14 cellular contexts compared by ENCODE assay signal in genomic region chr12:108823804-108824203, GRCh38. TPM values are rescaled to one million over a fixed set of nuclear protein-coding genes. Genes with fewer than 3 reads are reported as not detected.
A peak's percentile ranks its signal among the peaks of the same experiment; 100 is the strongest.
DNase-seq lines count a peak whose midpoint lies in the region; ATAC-seq and TF ChIP-seq lines count a peak whose summit lies in the region.
"Had no signal": no experiment of that assay in that cellular context is flagged by ENCODE, and none has a peak within 500 bp of the region (broad histone marks: within the 10 kb centered on the region; RNA-seq: fewer than 3 reads in every experiment).

No MANE protein-coding gene starts in this region.

- no peak overlapping the region for H3K4me3 ChIP-seq in Caco-2 (ENCODE audit: low read depth, low read length)
- no peak overlapping the region for H3K4me3 ChIP-seq in SJSA1
- H3K4me3 ChIP-seq in fibroblast of villous mesenchyme (ENCODE audit: low read depth, low read length), result no peak overlapping the region
- H3K4me3 ChIP-seq in sigmoid colon, result no peak overlapping the region

- H3K27ac ChIP-seq in SJSA1 (peak overlapping the region; percentile 92), sigmoid colon (peak overlapping the region; percentile 79 to 90 (median 82))

- no peaks in the 10 kb centered on the region for H3K9me3 Mint-ChIP-seq in Caco-2 (ENCODE audit: unreplicated experiment)
- H3K9me3 Mint-ChIP-seq in activated T-helper 17 cell treated with anti-CD3 and anti-CD28 coated beads, Interleukin-2, amount 50 U/mL, for 72 hours, result no peaks in the 10 kb centered on the region
- H3K9me3 Mint-ChIP-seq: stimulated activated naive CD8-positive, alpha-beta T cell treated with anti-CD3 and anti-CD28 coated beads, Interleukin-15, Interleukin-2, amounts not matched to agents 100 ng/mL and 50 ng/mL, for 24 hours had no signal

- no peaks in the 10 kb centered on the region for H3K27me3 Mint-ChIP-seq in Caco-2 (ENCODE audit: insufficient read depth, unreplicated experiment)
- no peaks in the 10 kb centered on the region for H3K27me3 Mint-ChIP-seq in activated T-helper 17 cell treated with anti-CD3 and anti-CD28 coated beads, Interleukin-2, amount 50 U/mL, for 72 hours
- H3K27me3 Mint-ChIP-seq: stimulated activated naive CD8-positive, alpha-beta T cell treated with anti-CD3 and anti-CD28 coated beads, Interleukin-15, Interleukin-2, amounts not matched to agents 100 ng/mL and 50 ng/mL, for 24 hours had no signal

- no TSS peak for BruUV-seq in Caco-2 (replicated peaks; lab: Mats Ljungman, UMichigan)

- intact Hi-C loops in Caco-2 (cut with micrococcal nuclease; ENCODE audit: unreplicated experiment), result no loop called here
- intact Hi-C loops in sigmoid colon (cut with DNase I), result no loop called here

- H3K36me3 ChIP-seq in Caco-2 (ENCODE audit: control insufficient read depth, insufficient read depth, low read length), result peaks cover 2% of the 10 kb centered on the region
- H3K36me3 ChIP-seq in SJSA1, result peaks cover 72% of the 10 kb centered on the region
- peaks cover 0 to 22% (median 10%) of the 10 kb centered on the region in 4 donors for H3K36me3 ChIP-seq in sigmoid colon

- no peak for TF ChIP-seq EP300 in sigmoid colon (IDR thresholded peaks at IDR 0.05)

- TF ChIP-seq CTCF in Caco-2 (IDR thresholded peaks at IDR 0.05; ENCODE audit: insufficient read depth in 1 of 2, low read depth in 1 of 2, low read length in 1 of 2, severe bottlenecking in 1 of 2, unreplicated experiment in 1 of 2) (no peak), fibroblast of villous mesenchyme (IDR thresholded peaks at IDR 0.05; ENCODE audit: insufficient read depth, low read depth, low read length) (no peak), sigmoid colon (IDR thresholded peaks at IDR 0.05) (no peak)

- no peaks in the 10 kb centered on the region for H3K9me3 ChIP-seq in Caco-2
- H3K9me3 ChIP-seq in SJSA1 (replicated peaks), result no peaks in the 10 kb centered on the region
- no peaks in the 10 kb centered on the region for H3K9me3 ChIP-seq in sigmoid colon

- no peak overlapping the region for H3K4me3 Mint-ChIP-seq in Caco-2 (ENCODE audit: unreplicated experiment)
- H3K4me3 Mint-ChIP-seq in activated T-helper 17 cell treated with anti-CD3 and anti-CD28 coated beads, Interleukin-2, amount 50 U/mL, for 72 hours, result no peak overlapping the region
- H3K4me3 Mint-ChIP-seq: stimulated activated naive CD8-positive, alpha-beta T cell treated with anti-CD3 and anti-CD28 coated beads, Interleukin-15, Interleukin-2, amounts not matched to agents 100 ng/mL and 50 ng/mL, for 24 hours had no signal

- CTCF ChIA-PET in Caco-2 (lab: Charles Lee), result no interaction called here

- ATAC-seq in HG02885 (IDR thresholded peaks at IDR 0.05; ENCODE audit: poor library complexity, unreplicated experiment) (no peak), GM18498 (IDR thresholded peaks at IDR 0.05; ENCODE audit: unreplicated experiment) (no peak)
- no peak for ATAC-seq in activated T-helper 17 cell treated with anti-CD3 and anti-CD28 coated beads, Interleukin-2, amount 50 U/mL, for 72 hours (replicated peaks)

- H3K4me1 ChIP-seq in Caco-2 (peaks cover 20% of the 10 kb centered on the region), SJSA1 (replicated peaks) (peaks cover 71% of the 10 kb centered on the region), sigmoid colon (peaks cover 0 to 75% (median 67%) of the 10 kb centered on the region in 4 donors)

- DNase-seq in Caco-2, result no peak
- DNase-seq in SJSA1 (ENCODE audit: low read depth in 1 of 2, low spot score in 2 of 2), result peak in 1 of 2 experiments; percentile 44
- peak; percentile 58 for DNase-seq in fibroblast of villous mesenchyme (ENCODE audit: low read depth)
- DNase-seq in sigmoid colon, result no peak
- DNase-seq in NCI-H1048 (lab: John Stamatoyannopoulos, UW), result no peak
- DNase-seq: activated CD4-positive, alpha-beta T cell treated with anti-CD3 and anti-CD28 coated beads for 48 hours; COR-L47; SHP77; stimulated activated CD4-positive, alpha-beta T cell treated with anti-CD3 and anti-CD28 coated beads, Interleukin-15, amount 100 ng/mL, for 24 hours had no signal

- POLR2A ChIA-PET in Caco-2 (lab: Charles Lee), result no interaction called here

- no peak for TF ChIP-seq POLR2A in sigmoid colon (IDR thresholded peaks at IDR 0.05)

- H3K36me3 Mint-ChIP-seq in Caco-2 (ENCODE audit: insufficient read depth, unreplicated experiment), result peaks cover 17% of the 10 kb centered on the region
- peaks cover 86% of the 10 kb centered on the region for H3K36me3 Mint-ChIP-seq in activated T-helper 17 cell treated with anti-CD3 and anti-CD28 coated beads, Interleukin-2, amount 50 U/mL, for 72 hours (ENCODE audit: low read depth)

- H3K4me1 Mint-ChIP-seq in Caco-2 (ENCODE audit: low read depth, unreplicated experiment), result peaks cover 17% of the 10 kb centered on the region
- peaks cover 25% of the 10 kb centered on the region for H3K4me1 Mint-ChIP-seq in activated T-helper 17 cell treated with anti-CD3 and anti-CD28 coated beads, Interleukin-2, amount 50 U/mL, for 72 hours

- 35 to 68% methylated on average over 3 of the region's 3 CpGs for WGBS in sigmoid colon, 2 donors

- peak overlapping the region; percentile 74 for H3K27ac Mint-ChIP-seq in Caco-2 (ENCODE audit: unreplicated experiment)
- no peak overlapping the region for H3K27ac Mint-ChIP-seq in activated T-helper 17 cell treated with anti-CD3 and anti-CD28 coated beads, Interleukin-2, amount 50 U/mL, for 72 hours

- no peaks in the 10 kb centered on the region for H3K27me3 ChIP-seq in Caco-2 (replicated peaks; ENCODE audit: control insufficient read depth, insufficient read depth, low read length)
- no peaks in the 10 kb centered on the region for H3K27me3 ChIP-seq in SJSA1 (replicated peaks)
- H3K27me3 ChIP-seq in sigmoid colon, result no peaks in the 10 kb centered on the region

RNA-seq across cellular contexts. Expression of gene SSH1, which starts 33.6 kb away (rescaled TPM):
- total RNA-seq in Caco-2 (2022) (26.0 and 27.7 TPM in 2 replicates), fibroblast of villous mesenchyme (27.2 and 34.1 TPM in 2 replicates), sigmoid colon (10 to 100 TPM in 3 of 4 donors, 1 to 10 TPM in 1; 9.9 to 19.7 (median 12.6) TPM)
- total RNA-seq in SJSA1 (2014; rRNA removed; shearing (Covaris generic)), result 7.1 and 16.3 TPM in 2 replicates
- 10 to 100 TPM in 1 of 3 donors, 1 to 10 TPM in 2; 3.6 to 10.1 (median 5.1) TPM for polyA plus RNA-seq in sigmoid colon
- total RNA-seq in activated T-helper 17 cell treated with anti-CD3 and anti-CD28 coated beads, Interleukin-2, amount 50 U/mL, for 72 hours, result 10 to 100 TPM; 60.8 to 95.4 TPM

RNA-seq across cellular contexts. Expression of gene DAO, which starts 56.1 kb away (rescaled TPM):
- total RNA-seq in Caco-2 (2022) (not detected in 2 replicates), fibroblast of villous mesenchyme (not detected in 2 replicates), sigmoid colon (not detected)
- not detected in 2 replicates for total RNA-seq in SJSA1 (2014; rRNA removed; shearing (Covaris generic))
- 1 to 10 TPM; 1.0 to 9.0 (median 4.2) TPM for polyA plus RNA-seq in sigmoid colon
- not detected for total RNA-seq in activated T-helper 17 cell treated with anti-CD3 and anti-CD28 coated beads, Interleukin-2, amount 50 U/mL, for 72 hours
- total RNA-seq: epithelial cell of proximal tubule had no signal
